ENCODE assay signal across 9 cellular contexts in the genomic region with DNA sequence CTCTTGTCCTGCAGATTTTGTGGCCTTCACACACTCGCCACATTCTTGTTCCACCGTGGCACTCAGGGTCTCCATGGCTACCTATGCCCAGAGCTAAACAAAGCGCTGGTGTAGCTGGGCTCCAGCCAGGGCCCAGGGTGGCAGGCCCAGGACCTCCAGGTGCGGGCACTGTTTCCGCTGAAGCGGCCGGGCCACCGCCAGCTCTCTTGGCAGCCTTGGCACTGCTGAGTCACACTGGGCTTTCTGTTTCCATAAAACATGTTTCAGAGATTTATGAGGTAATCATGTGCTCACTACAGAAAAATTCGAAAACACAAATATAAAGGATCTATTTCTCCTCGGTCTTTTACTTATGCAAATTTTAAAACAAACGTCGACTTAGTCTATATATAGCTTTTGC. TPM values are rescaled to one million over a fixed set of nuclear protein-coding genes. Genes with fewer than 3 reads are reported as not detected.
A peak's percentile ranks its signal among the peaks of the same experiment; 100 is the strongest.
DNase-seq lines count a peak whose midpoint lies in the region; ATAC-seq and TF ChIP-seq lines count a peak whose summit lies in the region.
"Had no signal": no experiment of that assay in that cellular context is flagged by ENCODE, and none has a peak within 500 bp of the region (broad histone marks: within the 10 kb centered on the region; RNA-seq: fewer than 3 reads in every experiment).

No MANE protein-coding gene starts in this region.

- H3K4me3 ChIP-seq in heart left ventricle (no peak overlapping the region), upper lobe of left lung (no peak overlapping the region)

- 34 to 52% (median 47%) methylated on average over 12 of the region's 12 CpGs for WGBS in heart left ventricle, 4 donors
- WGBS in upper lobe of left lung, 2 donors, result 45 to 49% methylated on average over 12 of the region's 12 CpGs

- intact Hi-C loops in heart left ventricle (cut with DNase I), result loop anchor here in 5 of 10 donors (1.0 to 10.0 kb wide), 4 partner anchors 51 to 75 kb away; a partner anchor contains a TSS

- TF ChIP-seq CTCF in heart left ventricle (IDR thresholded peaks at IDR 0.05), result peak in 2 of 12 donors; percentile 8 to 18
- TF ChIP-seq CTCF in upper lobe of left lung (IDR thresholded peaks at IDR 0.05), result no peak

- peak; percentile 92 to 97 (median 94) for ATAC-seq in heart left ventricle
- peak; percentile 42 to 79 for ATAC-seq in upper lobe of left lung (ENCODE audit: low FRiP score in 2 of 2)
- ATAC-seq in HG03457 (IDR thresholded peaks at IDR 0.05; ENCODE audit: unreplicated experiment), result no peak

- no peak for TF ChIP-seq EP300 in upper lobe of left lung (IDR thresholded peaks at IDR 0.05)

- peaks cover 0 to 35% (median 8%) of the 10 kb centered on the region in 12 donors for H3K4me1 ChIP-seq in heart left ventricle
- no peaks in the 10 kb centered on the region for H3K4me1 ChIP-seq in upper lobe of left lung

- H3K27me3 ChIP-seq in heart left ventricle (peaks cover 0 to 38% (median 0%) of the 10 kb centered on the region in 9 donors), upper lobe of left lung (no peaks in the 10 kb centered on the region)

- TF ChIP-seq POLR2A in heart left ventricle (IDR thresholded peaks at IDR 0.05) (no peak), upper lobe of left lung (IDR thresholded peaks at IDR 0.05) (no peak)

- H3K36me3 ChIP-seq in heart left ventricle (no peaks in the 10 kb centered on the region), upper lobe of left lung (no peaks in the 10 kb centered on the region)

- H3K9me3 ChIP-seq in heart left ventricle (no peaks in the 10 kb centered on the region), upper lobe of left lung (no peaks in the 10 kb centered on the region)

- peak overlapping the region in 11 of 12 donors; percentile 1 to 76 (median 66) for H3K27ac ChIP-seq in heart left ventricle
- H3K27ac ChIP-seq in upper lobe of left lung, result no peak overlapping the region

- peak; percentile 15 to 33 for DNase-seq in activated CD4-positive, alpha-beta T cell treated with anti-CD3 and anti-CD28 coated beads, Interleukin-2, amount 50 U/mL, for 48 hours
- no peak for DNase-seq in activated CD4-positive, alpha-beta T cell treated with anti-CD3 and anti-CD28 coated beads for 1 hour
- DNase-seq in SHP77 (lab: John Stamatoyannopoulos, UW), result peak; percentile 57 to 79
- peak; percentile 75 to 92 (median 87) for DNase-seq in heart left ventricle
- DNase-seq in upper lobe of left lung, result peak; percentile 55 to 88
- DNase-seq in NCI-H82 treated with DMSO at 0.1 percent for 48 hours (lab: John Stamatoyannopoulos, UW; ENCODE audit: unreplicated experiment), result no peak
- no peak for DNase-seq in NK-92 (lab: John Stamatoyannopoulos, UW; ENCODE audit: unreplicated experiment)
- DNase-seq: activated naive CD4-positive, alpha-beta T cell had no signal

RNA-seq across cellular contexts. Expression of a gene that starts 51.3 kb away (rescaled TPM):
- total RNA-seq in heart left ventricle (under 1 TPM in 5 of 9 donors, not detected in 4; 0.49 to 0.94 (median 0.69) TPM), upper lobe of left lung (under 1 TPM in 2 of 6 donors, not detected in 4; 0.31 to 0.88 TPM)
- under 1 TPM in 1 of 2 donors, not detected in 1; 0.06 TPM for polyA plus RNA-seq in heart left ventricle

Comparison
In these comparisons a context has a peak if more than half of its experiments do, and no peak if none do; other contexts are left out.
1. DNase-seq: peak in activated CD4-positive, alpha-beta T cell treated with anti-CD3 and anti-CD28 coated beads, Interleukin-2, amount 50 U/mL, for 48 hours (2 of 2), SHP77 (2 of 2), heart left ventricle (5 of 5) and upper lobe of left lung (2 of 2); none in activated CD4-positive, alpha-beta T cell treated with anti-CD3 and anti-CD28 coated beads for 1 hour (single experiment), NCI-H82 treated with DMSO at 0.1 percent for 48 hours (single experiment) and NK-92 (single experiment).
2. H3K27ac ChIP-seq: peak in heart left ventricle (11 of 12); none in upper lobe of left lung (0 of 4).